Comparison of ENCODE assay signal across 12 cellular contexts in genomic region chr7:112103246-112103645, GRCh38.
A peak's percentile ranks its signal among the peaks of the same experiment; 100 is the strongest.
DNase-seq lines count a peak whose midpoint lies in the region; ATAC-seq and TF ChIP-seq lines count a peak whose summit lies in the region.
"Had no signal": no experiment of that assay in that cellular context is flagged by ENCODE, and none has a peak within 500 bp of the region (broad histone marks: within the 10 kb centered on the region; RNA-seq: fewer than 3 reads in every experiment).

No MANE protein-coding gene starts in this region.

- H3K9ac ChIP-seq in DND-41 (ENCODE audit: low read depth, low read length): no peak overlapping the region

- H3K9me3 ChIP-seq in DND-41 (ENCODE audit: insufficient read depth, low read length, severe bottlenecking): no peaks in the 10 kb centered on the region
- H3K9me3 ChIP-seq in left lung: no peaks in the 10 kb centered on the region
- no peaks in the 10 kb centered on the region for H3K9me3 ChIP-seq in MG63
- H3K9me3 ChIP-seq: heart right ventricle had no signal

- intact Hi-C loops in left lung (cut with DNase I): no loop called here

- H3K36me3 ChIP-seq in DND-41 (ENCODE audit: insufficient read depth, low read length): no peaks in the 10 kb centered on the region
- no peaks in the 10 kb centered on the region for H3K36me3 ChIP-seq in left lung
- H3K36me3 ChIP-seq in MG63: no peaks in the 10 kb centered on the region
- H3K36me3 ChIP-seq: heart right ventricle had no signal

- DNase-seq in DND-41 (no peak), Kasumi-1 (lab: John Stamatoyannopoulos, UW) (peak; percentile 88 to 91), amniotic epithelial cell (ENCODE audit: low read depth) (peak; percentile 56), left lung (no peak), cortex of kidney (lab: John Stamatoyannopoulos, UW) (no peak), NCI-H2171 treated with DMSO at 0.1 percent for 48 hours (lab: John Stamatoyannopoulos, UW) (no peak), MG63 (no peak), GM19240 (ENCODE audit: insufficient read length, low spot score) (no peak)
- DNase-seq: CD8-positive, alpha-beta memory T cell; heart right ventricle; NCI-H524 had no signal

- H3K4me3 ChIP-seq in DND-41 (ENCODE audit: low read depth in 1 of 2, low read length in 2 of 2) (no peak overlapping the region), left lung (no peak overlapping the region), MG63 (no peak overlapping the region)
- H3K4me3 ChIP-seq: heart right ventricle, skin epidermis had no signal

- H3K79me2 ChIP-seq in DND-41 (ENCODE audit: insufficient read depth, low read length): no peaks in the 10 kb centered on the region

- no peak overlapping the region for H3K27ac ChIP-seq in DND-41 (ENCODE audit: low read length)
- H3K27ac ChIP-seq in left lung: peak overlapping the region in 1 of 2 donors; percentile 67
- H3K27ac ChIP-seq: skin epidermis had no signal

- ATAC-seq in DND-41 (ENCODE audit: insufficient read depth, low read depth) (peak; percentile 64; the same call in 2 of the 3 replicates), left lung (peak; percentile 71)
- ATAC-seq: heart right ventricle had no signal

- H3K4me1 ChIP-seq in DND-41 (ENCODE audit: insufficient read depth, low read length) (peaks cover 6% of the 10 kb centered on the region; the same call in 1 of the 2 replicates), left lung (peaks cover 0 to 33% of the 10 kb centered on the region in 2 donors)

- no peaks in the 10 kb centered on the region for H4K20me1 ChIP-seq in DND-41 (ENCODE audit: insufficient read depth, low read length)

- no peaks in the 10 kb centered on the region for H3K27me3 ChIP-seq in DND-41 (ENCODE audit: insufficient read depth, low read length, poor library complexity)
- no peaks in the 10 kb centered on the region for H3K27me3 ChIP-seq in left lung
- H3K27me3 ChIP-seq in MG63: no peaks in the 10 kb centered on the region
- H3K27me3 ChIP-seq: heart right ventricle had no signal

- no peak overlapping the region for H2AFZ ChIP-seq in DND-41 (ENCODE audit: low read depth, low read length)

- H3K4me2 ChIP-seq in DND-41 (ENCODE audit: insufficient read depth, low read length): no peak overlapping the region

- TF ChIP-seq CTCF in DND-41 (IDR thresholded peaks at IDR 0.05; ENCODE audit: borderline replicate concordance, extremely low read depth, low read length, poor library complexity, severe bottlenecking): no peak
- no peak for TF ChIP-seq CTCF in left lung (IDR thresholded peaks at IDR 0.05)

Comparison
In these comparisons a context has a peak if more than half of its experiments do, and no peak if none do; other contexts are left out.
1. DNase-seq: peak in Kasumi-1 (2 of 2) and amniotic epithelial cell (single experiment); none in DND-41 (single experiment), left lung (0 of 2), cortex of kidney (single experiment), NCI-H2171 treated with DMSO at 0.1 percent for 48 hours (single experiment), MG63 (single experiment) and GM19240 (single experiment).